Comparison of ENCODE assay signal across 17 cellular contexts in genomic region chr6:45441811-45442453, GRCh38.
DNase-seq lines count a peak whose midpoint lies in the region; ATAC-seq, FAIRE-seq and TF ChIP-seq lines count a peak whose summit lies in the region.
"Had no signal": no experiment of that assay in that cellular context is flagged by ENCODE, and none has a peak within 500 bp of the region (broad histone marks: within the 10 kb centered on the region; RNA-seq: fewer than 3 reads in every experiment).

No MANE protein-coding gene starts in this region.

- H3K4me1 ChIP-seq in HepG2 (ENCODE audit: insufficient read depth, low read length) (peaks cover 17% of the 10 kb centered on the region), right lobe of liver (peaks cover 3 to 13% (median 5%) of the 10 kb centered on the region in 4 donors), RWPE2 (ENCODE audit: insufficient read depth, poor library complexity, severe bottlenecking) (peaks cover 51% of the 10 kb centered on the region)

- peaks cover 4 to 46% of the 10 kb centered on the region in 2 donors for H3K4me1 Mint-ChIP-seq in effector memory CD8-positive, alpha-beta T cell (ENCODE audit: low read depth in 2 of 2)
- peaks cover 4% of the 10 kb centered on the region for H3K4me1 Mint-ChIP-seq in stimulated activated memory B cell treated with anti-CD40 and anti-IgM and Interleukin-4, amounts not matched to agents 10 μg/mL and 1 μg/mL and 100 μg/mL, for 72 hours

- no peaks in the 10 kb centered on the region for H3K79me2 ChIP-seq in HepG2 (ENCODE audit: insufficient read depth, low read length)

- H3K4me3 ChIP-seq in HepG2 (replicated peaks in 1 of 3; ENCODE audit: insufficient read depth in 1 of 3, low read depth in 2 of 3, low read length in 3 of 3): no peak overlapping the region
- H3K4me3 ChIP-seq in right lobe of liver: no peak overlapping the region
- no peak overlapping the region for H3K4me3 ChIP-seq in RWPE2 (ENCODE audit: severe bottlenecking)
- H3K4me3 ChIP-seq: adrenal gland, colonic mucosa, SJCRH30 had no signal

- H3K4me3 Mint-ChIP-seq in effector memory CD8-positive, alpha-beta T cell: peak overlapping the region in 1 of 2 donors; percentile 19
- H3K4me3 Mint-ChIP-seq in stimulated activated memory B cell treated with anti-CD40 and anti-IgM and Interleukin-4, amounts not matched to agents 10 μg/mL and 1 μg/mL and 100 μg/mL, for 72 hours: no peak overlapping the region
- H3K4me3 Mint-ChIP-seq: mesothelial cell of epicardium; stimulated activated naive B cell treated with anti-CD40 and anti-IgM and Interleukin-4, amounts not matched to agents 10 μg/mL and 1 μg/mL and 100 μg/mL, for 72 hours; type B pancreatic cell had no signal

- H3K27me3 Mint-ChIP-seq in effector memory CD8-positive, alpha-beta T cell: no peaks in the 10 kb centered on the region
- peaks cover under 1% of the 10 kb centered on the region for H3K27me3 Mint-ChIP-seq in stimulated activated memory B cell treated with anti-CD40 and anti-IgM and Interleukin-4, amounts not matched to agents 10 μg/mL and 1 μg/mL and 100 μg/mL, for 72 hours

- H4K20me1 ChIP-seq in HepG2 (ENCODE audit: insufficient read depth, low read length): no peaks in the 10 kb centered on the region

- WGBS in HepG2 (ENCODE audit: low lambda C conversion rate): 48% methylated on average over 6 of the region's 6 CpGs
- 71% methylated on average over 6 of the region's 6 CpGs for WGBS in right lobe of liver (ENCODE audit: insufficient coverage, low coverage, low lambda C conversion rate, missing lambda C conversion rate)

- no peak overlapping the region for H3K9ac ChIP-seq in HepG2 (ENCODE audit: insufficient read depth, low read depth, low read length)

- DNase-seq in HepG2 (ENCODE audit: low spot score) (no peak), right lobe of liver (no peak), RWPE2 (ENCODE audit: low spot score) (no peak), NCI-H82 treated with DMSO at 0.1 percent for 48 hours (lab: John Stamatoyannopoulos, UW; ENCODE audit: unreplicated experiment) (no peak), NCI-H446 treated with DMSO at 0.1 percent for 48 hours (lab: John Stamatoyannopoulos, UW) (no peak)
- no peak for DNase-seq in effector memory CD8-positive, alpha-beta T cell
- DNase-seq: adrenal gland; colonic mucosa; GOT3; NCI-H1092 treated with DMSO at 0.1 percent for 48 hours; NCI-H2171 treated with DMSO at 0.1 percent for 48 hours; SJCRH30; stimulated activated naive B cell treated with anti-CD40 and anti-IgM and Interleukin-4, amounts not matched to agents 10 μg/mL and 1 μg/mL and 100 μg/mL, for 72 hours had no signal

- CTCF ChIA-PET in HepG2 (lab: Yijun Ruan, JAX; ENCODE audit: low intra/inter-chr PET ratio, low total read pairs): no interaction called here

- H3K9me3 ChIP-seq in HepG2 (ENCODE audit: low read length): no peaks in the 10 kb centered on the region
- H3K9me3 ChIP-seq in right lobe of liver: no peaks in the 10 kb centered on the region
- no peaks in the 10 kb centered on the region for H3K9me3 ChIP-seq in RWPE2 (ENCODE audit: severe bottlenecking)
- H3K9me3 ChIP-seq: adrenal gland, colonic mucosa, SJCRH30 had no signal

- H3K36me3 Mint-ChIP-seq in effector memory CD8-positive, alpha-beta T cell (ENCODE audit: insufficient read depth): peaks cover 79% of the 10 kb centered on the region
- no peaks in the 10 kb centered on the region for H3K36me3 Mint-ChIP-seq in stimulated activated memory B cell treated with anti-CD40 and anti-IgM and Interleukin-4, amounts not matched to agents 10 μg/mL and 1 μg/mL and 100 μg/mL, for 72 hours
- H3K36me3 Mint-ChIP-seq: mesothelial cell of epicardium; stimulated activated naive B cell treated with anti-CD40 and anti-IgM and Interleukin-4, amounts not matched to agents 10 μg/mL and 1 μg/mL and 100 μg/mL, for 72 hours had no signal

- H3K27me3 ChIP-seq in HepG2 (ENCODE audit: control insufficient read depth in 1 of 2, insufficient read depth in 2 of 2, low read length in 2 of 2) (no peaks in the 10 kb centered on the region), right lobe of liver (no peaks in the 10 kb centered on the region), RWPE2 (ENCODE audit: insufficient read depth, poor library complexity, severe bottlenecking) (no peaks in the 10 kb centered on the region)
- H3K27me3 ChIP-seq: adrenal gland, colonic mucosa, SJCRH30 had no signal

- ATAC-seq in HepG2 (no peak), right lobe of liver (no peak), RWPE2 (ENCODE audit: low read depth) (no peak), HG03378 (IDR thresholded peaks at IDR 0.05; ENCODE audit: unreplicated experiment) (no peak)
- ATAC-seq in effector memory CD8-positive, alpha-beta T cell (replicated peaks): peak; percentile 39
- ATAC-seq in stimulated activated memory B cell treated with anti-CD40 and anti-IgM and Interleukin-4, amounts not matched to agents 10 μg/mL and 1 μg/mL and 100 μg/mL, for 72 hours: no peak
- ATAC-seq: stimulated activated naive B cell treated with anti-CD40 and anti-IgM and Interleukin-4, amounts not matched to agents 10 μg/mL and 1 μg/mL and 100 μg/mL, for 72 hours had no signal

- no peak for TF ChIP-seq CTCF in HepG2 (CRISPR knock-in tag; IDR thresholded peaks at IDR 0.05)
- TF ChIP-seq CTCF in right lobe of liver (IDR thresholded peaks at IDR 0.05): no peak
- no peak for TF ChIP-seq CTCF in RWPE2 (IDR thresholded peaks at IDR 0.05; ENCODE audit: poor library complexity, severe bottlenecking)

- H2AFZ ChIP-seq in HepG2 (ENCODE audit: low read length): no peak overlapping the region

- in situ Hi-C loops in HepG2 (cut with HindIII; ENCODE audit: extremely low pct_ligation_motif_present, low pct_unique_long_range_greater_than_20kb): no loop called here

- BruUV-seq in HepG2 (replicated peaks; lab: Mats Ljungman, UMichigan): no TSS peak

- no peak for TF ChIP-seq RAD21 in HepG2 (CRISPR knock-in tag; IDR thresholded peaks at IDR 0.05)

- TF ChIP-seq EP300 in HepG2 (IDR thresholded peaks at IDR 0.05; ENCODE audit: low read depth in 2 of 2, low read length in 2 of 2) (no peak), HepG2 (CRISPR knock-in tag; IDR thresholded peaks at IDR 0.05; ENCODE audit: borderline replicate concordance) (no peak)

- intact Hi-C loops in HepG2 (cut with micrococcal nuclease; ENCODE audit: unreplicated experiment): no loop called here
- intact Hi-C loops in right lobe of liver (cut with DNase I): no loop called here

- H3K27ac Mint-ChIP-seq in effector memory CD8-positive, alpha-beta T cell: peak overlapping the region in 1 of 2 donors; percentile 29
- H3K27ac Mint-ChIP-seq in stimulated activated memory B cell treated with anti-CD40 and anti-IgM and Interleukin-4, amounts not matched to agents 10 μg/mL and 1 μg/mL and 100 μg/mL, for 72 hours: no peak overlapping the region
- H3K27ac Mint-ChIP-seq: mesothelial cell of epicardium; stimulated activated naive B cell treated with anti-CD40 and anti-IgM and Interleukin-4, amounts not matched to agents 10 μg/mL and 1 μg/mL and 100 μg/mL, for 72 hours; type B pancreatic cell had no signal

- H3K36me3 ChIP-seq in HepG2 (replicated peaks in 1 of 2; ENCODE audit: control insufficient read depth in 1 of 2, insufficient read depth in 2 of 2, low read length in 2 of 2): no peaks in the 10 kb centered on the region
- no peaks in the 10 kb centered on the region for H3K36me3 ChIP-seq in right lobe of liver
- H3K36me3 ChIP-seq in RWPE2 (ENCODE audit: low read depth): peaks cover 41% of the 10 kb centered on the region
- H3K36me3 ChIP-seq: adrenal gland, colonic mucosa had no signal

- no peaks in the 10 kb centered on the region for H3K9me3 Mint-ChIP-seq in effector memory CD8-positive, alpha-beta T cell
- no peaks in the 10 kb centered on the region for H3K9me3 Mint-ChIP-seq in stimulated activated memory B cell treated with anti-CD40 and anti-IgM and Interleukin-4, amounts not matched to agents 10 μg/mL and 1 μg/mL and 100 μg/mL, for 72 hours
- H3K9me3 Mint-ChIP-seq: mesothelial cell of epicardium; stimulated activated naive B cell treated with anti-CD40 and anti-IgM and Interleukin-4, amounts not matched to agents 10 μg/mL and 1 μg/mL and 100 μg/mL, for 72 hours had no signal

- FAIRE-seq in HepG2 (lab: Jason Lieb, UNC): no peak

- POLR2A ChIA-PET in HepG2 (lab: Yijun Ruan, JAX): no interaction called here

- no peak overlapping the region for H3K27ac ChIP-seq in HepG2 (ENCODE audit: extremely low read length, insufficient read depth, low read length)
- no peak overlapping the region for H3K27ac ChIP-seq in right lobe of liver
- H3K27ac ChIP-seq in RWPE2 (ENCODE audit: poor library complexity, severe bottlenecking): peak overlapping the region; percentile 6
- H3K27ac ChIP-seq: adrenal gland, colonic mucosa, SJCRH30 had no signal

- no peak for TF ChIP-seq POLR2A in HepG2 (IDR thresholded peaks at IDR 0.05; ENCODE audit: insufficient read depth in 1 of 2, low read depth in 2 of 2, low read length in 2 of 2)
- no peak for TF ChIP-seq POLR2A in right lobe of liver (IDR thresholded peaks at IDR 0.05)

- H3K4me2 ChIP-seq in HepG2 (ENCODE audit: low read depth, low read length): no peak overlapping the region

TF ChIP-seq in HepG2, 621 proteins besides CTCF, POLR2A, EP300 and RAD21:
- no peak for TF ChIP-seq ZNF121 (CRISPR knock-in tag; IDR thresholded peaks at IDR 0.05)
- peak; percentile 89 for TF ChIP-seq ATF7 (IDR thresholded peaks at IDR 0.05)
- no peak for TF ChIP-seq ATF7 (CRISPR knock-in tag; IDR thresholded peaks at IDR 0.05)
